ENCODE assay signal across 10 cellular contexts in the genomic region with DNA sequence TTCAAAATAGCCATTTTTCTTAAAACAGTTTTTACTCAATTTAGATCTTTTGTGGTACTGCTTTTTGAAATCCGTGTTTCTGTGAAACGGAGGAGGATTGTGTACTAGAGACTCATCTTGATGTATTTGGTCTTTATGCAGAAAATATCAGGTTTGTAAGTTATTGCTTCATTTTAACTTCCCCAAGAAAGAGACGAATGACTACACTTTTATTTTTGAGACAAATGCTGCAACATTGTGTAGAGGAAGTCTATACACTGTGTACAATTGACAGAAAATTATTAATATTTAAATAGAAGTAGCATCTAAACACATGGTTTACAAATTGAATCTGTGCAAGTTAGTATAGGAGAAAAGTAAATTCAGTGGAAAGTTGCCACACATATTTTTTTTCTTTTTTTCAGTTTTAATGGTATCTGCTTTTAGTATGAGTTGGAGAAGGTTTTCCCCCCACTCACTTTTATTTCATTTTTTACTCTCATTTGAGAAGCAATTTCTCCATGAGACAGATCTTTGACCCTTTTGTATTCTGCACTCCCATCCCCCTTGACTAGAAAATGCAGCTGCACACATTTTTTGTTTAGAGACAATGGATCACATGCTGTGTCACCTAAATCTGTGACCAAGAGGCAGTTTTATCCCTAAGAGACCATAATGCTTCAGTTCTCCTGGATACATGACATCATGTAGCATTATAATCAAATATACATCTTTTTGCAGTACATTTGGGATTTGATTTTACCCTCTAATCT. TPM values are rescaled to one million over a fixed set of nuclear protein-coding genes. Genes with fewer than 3 reads are reported as not detected.
DNase-seq lines count a peak whose midpoint lies in the region; ATAC-seq lines count a peak whose summit lies in the region.
"Had no signal": no experiment of that assay in that cellular context is flagged by ENCODE, and none has a peak within 500 bp of the region (broad histone marks: within the 10 kb centered on the region; RNA-seq: fewer than 3 reads in every experiment).

No MANE protein-coding gene starts in this region.

- H3K36me3 ChIP-seq in ectodermal cell (ENCODE audit: control insufficient read depth, insufficient read depth, low read length): no peaks in the 10 kb centered on the region

- H3K27me3 ChIP-seq in ectodermal cell (ENCODE audit: control insufficient read depth, insufficient read depth, low read length, poor library complexity, severe bottlenecking): no peaks in the 10 kb centered on the region

- H3K4me1 ChIP-seq in ectodermal cell (ENCODE audit: control insufficient read depth, insufficient read depth, low read length): peaks cover 22% of the 10 kb centered on the region

- WGBS in ectodermal cell, 2 experiments: 84 to 90% methylated on average over 3 of the region's 3 CpGs

- H3K4me1 Mint-ChIP-seq in stimulated activated memory B cell treated with anti-CD40 and anti-IgM and Interleukin-4, amounts not matched to agents 10 μg/mL and 1 μg/mL and 100 μg/mL, for 72 hours: peaks cover 42% of the 10 kb centered on the region

- no peaks in the 10 kb centered on the region for H3K9me3 ChIP-seq in ectodermal cell (ENCODE audit: control insufficient read depth, low read length)

- no peaks in the 10 kb centered on the region for H3K9me3 Mint-ChIP-seq in stimulated activated memory B cell treated with anti-CD40 and anti-IgM and Interleukin-4, amounts not matched to agents 10 μg/mL and 1 μg/mL and 100 μg/mL, for 72 hours
- H3K9me3 Mint-ChIP-seq: activated T-cell treated with anti-CD3 and anti-CD28 coated beads, Interleukin-2, amount 50 U/mL, for 24 hours had no signal

- no peaks in the 10 kb centered on the region for H3K27me3 Mint-ChIP-seq in stimulated activated memory B cell treated with anti-CD40 and anti-IgM and Interleukin-4, amounts not matched to agents 10 μg/mL and 1 μg/mL and 100 μg/mL, for 72 hours
- H3K27me3 Mint-ChIP-seq: activated T-cell treated with anti-CD3 and anti-CD28 coated beads, Interleukin-2, amount 50 U/mL, for 24 hours had no signal

- peak overlapping the region; percentile 53 for H3K27ac ChIP-seq in ectodermal cell (ENCODE audit: insufficient read depth, low read depth, low read length, poor library complexity, severe bottlenecking)

- ATAC-seq in stimulated activated memory B cell treated with anti-CD40 and anti-IgM and Interleukin-4, amounts not matched to agents 10 μg/mL and 1 μg/mL and 100 μg/mL, for 72 hours: no peak
- ATAC-seq in HG02884 (IDR thresholded peaks at IDR 0.05; ENCODE audit: unreplicated experiment) (no peak), HG02870 (IDR thresholded peaks at IDR 0.05; ENCODE audit: unreplicated experiment) (no peak)

- H3K27ac Mint-ChIP-seq in stimulated activated memory B cell treated with anti-CD40 and anti-IgM and Interleukin-4, amounts not matched to agents 10 μg/mL and 1 μg/mL and 100 μg/mL, for 72 hours: peak overlapping the region; percentile 40
- H3K27ac Mint-ChIP-seq: activated T-cell treated with anti-CD3 and anti-CD28 coated beads, Interleukin-2, amount 50 U/mL, for 24 hours had no signal

- H3K4me3 Mint-ChIP-seq in stimulated activated memory B cell treated with anti-CD40 and anti-IgM and Interleukin-4, amounts not matched to agents 10 μg/mL and 1 μg/mL and 100 μg/mL, for 72 hours: no peak overlapping the region
- H3K4me3 Mint-ChIP-seq: activated T-cell treated with anti-CD3 and anti-CD28 coated beads, Interleukin-2, amount 50 U/mL, for 24 hours had no signal

- peak; percentile 45 for DNase-seq in NCI-H82 (lab: John Stamatoyannopoulos, UW)
- DNase-seq in NCI-H82 treated with DMSO at 0.1 percent for 48 hours (lab: John Stamatoyannopoulos, UW; ENCODE audit: unreplicated experiment): no peak
- peak; percentile 77 for DNase-seq in NCI-H345 (lab: John Stamatoyannopoulos, UW)
- no peak for DNase-seq in cerebellar nuclear complex (lab: John Stamatoyannopoulos, UW)
- DNase-seq: activated T-cell treated with anti-CD3 and anti-CD28 coated beads, Interleukin-2, amount 50 U/mL, for 24 hours had no signal

- no peak overlapping the region for H3K4me3 ChIP-seq in ectodermal cell (ENCODE audit: insufficient read depth, low read depth, low read length)
- H3K4me3 ChIP-seq: skin epidermis had no signal

- no peaks in the 10 kb centered on the region for H3K36me3 Mint-ChIP-seq in stimulated activated memory B cell treated with anti-CD40 and anti-IgM and Interleukin-4, amounts not matched to agents 10 μg/mL and 1 μg/mL and 100 μg/mL, for 72 hours

RNA-seq across cellular contexts. Expression of a gene that starts 14.7 kb away (rescaled TPM):
- polyA plus RNA-seq in ectodermal cell (2013, experiment 1 of 4): 17.4 TPM
- 15.1 TPM for polyA plus RNA-seq in ectodermal cell (2013, experiment 2 of 4)
- 16.3 TPM for polyA plus RNA-seq in ectodermal cell (2013, experiment 3 of 4)
- polyA plus RNA-seq in ectodermal cell (2013, experiment 4 of 4): 16.3 TPM

Comparison
In these comparisons a context has a peak if more than half of its experiments do, and no peak if none do; other contexts are left out.
1. DNase-seq: peak in NCI-H82 (single experiment) and NCI-H345 (single experiment); none in NCI-H82 treated with DMSO at 0.1 percent for 48 hours (single experiment) and cerebellar nuclear complex (0 of 2).